25 cellular contexts compared by ENCODE assay signal in the genomic region with DNA sequence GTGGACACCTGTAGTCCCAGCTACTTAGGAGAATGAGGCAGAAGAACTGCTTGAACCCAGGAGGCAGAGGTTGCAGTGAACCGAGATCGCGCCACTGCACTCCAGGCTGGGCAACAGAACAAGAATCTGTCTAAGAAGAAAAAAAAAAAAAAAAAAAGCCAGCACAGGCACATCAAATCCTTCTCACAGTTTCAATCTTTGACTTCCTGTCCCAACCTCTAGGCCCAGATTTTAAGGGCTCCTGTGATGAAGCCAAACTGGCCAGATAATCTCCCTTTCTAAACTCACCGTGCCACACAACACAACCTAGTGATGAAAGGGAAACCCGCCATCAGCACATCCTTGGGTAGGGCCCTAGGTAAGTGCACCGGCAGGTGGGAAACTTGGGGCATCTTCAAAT. TPM values are rescaled to one million over a fixed set of nuclear protein-coding genes. Genes with fewer than 3 reads are reported as not detected.
"Had no signal": no experiment of that assay in that cellular context is flagged by ENCODE, and none has a peak within 500 bp of the region (broad histone marks: within the 10 kb centered on the region; RNA-seq: fewer than 3 reads in every experiment).

No MANE protein-coding gene starts in this region.

- H3K4me1 ChIP-seq: SJSA1 had no signal

- DNase-seq: Kasumi-1, MV-4-11, NCI-H1048, NCI-H1105, NCI-H1417, NCI-H1436 treated with DMSO at 0.1 percent for 48 hours, NCI-H187, NCI-H2029, NCI-H2081 treated with DMSO at 0.1 percent for 48 hours, NCI-H2171, NCI-H226, NCI-H446, NCI-H510A, NCI-H524 treated with DMSO at 0.1 percent for 48 hours, NCI-H69, NCI-H774, Right ventricle myocardium superior, RPMI8226, SIG-M5 had no signal

- H3K27ac ChIP-seq: KMS-11, SJSA1 had no signal

- H3K9me3 ChIP-seq: SJSA1 had no signal

- H3K27ac Mint-ChIP-seq: IgD-negative memory B cell had no signal

- H3K36me3 Mint-ChIP-seq: IgD-negative memory B cell had no signal

- H3K36me3 ChIP-seq: SJSA1 had no signal

- H3K4me3 ChIP-seq: K562, SJSA1, SK-N-MC had no signal

- H3K9ac ChIP-seq: KMS-11 had no signal

- H3K4me3 Mint-ChIP-seq: IgD-negative memory B cell had no signal

- H3K4me2 ChIP-seq: KMS-11 had no signal

- H3K27me3 ChIP-seq: SJSA1 had no signal

RNA-seq across cellular contexts. Expression of a gene that starts 58.1 kb away (rescaled TPM):
- total RNA-seq: HepG2 had no signal
